8 cellular contexts compared by ENCODE assay signal in the genomic region with DNA sequence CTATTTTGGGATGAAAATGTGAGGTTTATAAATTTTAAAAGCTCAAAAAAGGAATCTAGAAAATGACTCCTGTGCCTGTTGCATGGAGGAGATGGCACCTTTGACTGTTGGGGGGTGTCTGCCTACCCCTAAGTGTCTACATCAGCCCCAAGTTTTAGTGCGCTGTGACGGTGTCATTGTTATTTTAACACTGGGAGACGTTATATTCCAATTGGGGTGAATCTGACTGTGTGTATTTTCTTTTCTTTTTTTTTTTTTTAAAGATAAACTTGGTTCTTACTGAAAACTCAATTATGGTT. TPM values are rescaled to one million over a fixed set of nuclear protein-coding genes. Genes with fewer than 3 reads are reported as not detected.
A peak's percentile ranks its signal among the peaks of the same experiment; 100 is the strongest.
DNase-seq lines count a peak whose midpoint lies in the region; ATAC-seq and TF ChIP-seq lines count a peak whose summit lies in the region.

No MANE protein-coding gene starts in this region.

- H3K4me3 ChIP-seq in fibroblast of villous mesenchyme (ENCODE audit: low read depth, low read length): peak overlapping the region; percentile 60

- peak overlapping the region; percentile 95 for H3K27ac Mint-ChIP-seq in activated CD8-positive, alpha-beta T cell treated with anti-CD3 and anti-CD28 coated beads, Interleukin-2, amount 10 ng/mL, durations not matched to agents 7 days and 5 days

- no peaks in the 10 kb centered on the region for H3K27me3 Mint-ChIP-seq in activated T-cell treated with anti-CD3 and anti-CD28 coated beads, Interleukin-2, amount 50 U/mL, for 4 hours (ENCODE audit: low read depth)
- H3K27me3 Mint-ChIP-seq in activated CD8-positive, alpha-beta T cell treated with anti-CD3 and anti-CD28 coated beads, Interleukin-2, amount 10 ng/mL, durations not matched to agents 7 days and 5 days (ENCODE audit: low read depth): no peaks in the 10 kb centered on the region

- peaks cover 64% of the 10 kb centered on the region for H3K4me1 Mint-ChIP-seq in activated T-cell treated with anti-CD3 and anti-CD28 coated beads, Interleukin-2, amount 50 U/mL, for 4 hours (ENCODE audit: low read depth)
- peaks cover 64% of the 10 kb centered on the region for H3K4me1 Mint-ChIP-seq in activated CD8-positive, alpha-beta T cell treated with anti-CD3 and anti-CD28 coated beads, Interleukin-2, amount 10 ng/mL, durations not matched to agents 7 days and 5 days (ENCODE audit: low read depth)

- H3K36me3 Mint-ChIP-seq in activated T-cell treated with anti-CD3 and anti-CD28 coated beads, Interleukin-2, amount 50 U/mL, for 4 hours (ENCODE audit: insufficient read depth): peaks cover 34% of the 10 kb centered on the region
- H3K36me3 Mint-ChIP-seq in activated CD8-positive, alpha-beta T cell treated with anti-CD3 and anti-CD28 coated beads, Interleukin-2, amount 10 ng/mL, durations not matched to agents 7 days and 5 days (ENCODE audit: low read depth): peaks cover 39% of the 10 kb centered on the region

- no peak for TF ChIP-seq CTCF in fibroblast of villous mesenchyme (IDR thresholded peaks at IDR 0.05; ENCODE audit: insufficient read depth, low read depth, low read length)

- DNase-seq in activated T-cell treated with anti-CD3 and anti-CD28 coated beads, Interleukin-2, amount 50 U/mL, for 4 hours: no peak
- DNase-seq in activated T-cell treated with anti-CD3 and anti-CD28 coated beads for 4 hours (no peak), fibroblast of villous mesenchyme (ENCODE audit: low read depth) (no peak), SW 1271 (lab: John Stamatoyannopoulos, UW) (no peak)
- DNase-seq in activated CD8-positive, alpha-beta T cell treated with anti-CD3 and anti-CD28 coated beads, Interleukin-2, amount 10 ng/mL, durations not matched to agents 7 days and 5 days: peak; percentile 38

- no peaks in the 10 kb centered on the region for H3K9me3 Mint-ChIP-seq in activated T-cell treated with anti-CD3 and anti-CD28 coated beads, Interleukin-2, amount 50 U/mL, for 4 hours
- H3K9me3 Mint-ChIP-seq in activated CD8-positive, alpha-beta T cell treated with anti-CD3 and anti-CD28 coated beads, Interleukin-2, amount 10 ng/mL, durations not matched to agents 7 days and 5 days (ENCODE audit: insufficient read depth): no peaks in the 10 kb centered on the region

- peak overlapping the region; percentile 25 for H3K27ac ChIP-seq in temporal lobe (ENCODE audit: low read depth, low read length)

- CTCF ChIA-PET in activated CD8-positive, alpha-beta T cell treated with anti-CD3 and anti-CD28 coated beads, Interleukin-2, amount 10 ng/mL, durations not matched to agents 7 days and 5 days (lab: Charles Lee): interaction anchor here (1.0 to 7.6 kb wide), 5 partner anchors 12 to 99 kb away, joined by 3 to 52 read pairs (median 6); no protein-coding TSS in a partner anchor

- POLR2A ChIA-PET in activated CD8-positive, alpha-beta T cell treated with anti-CD3 and anti-CD28 coated beads, Interleukin-2, amount 10 ng/mL, durations not matched to agents 7 days and 5 days (lab: Charles Lee): interaction anchor here (0.6 to 6.1 kb wide), 19 partner anchors 9 to 140 kb away, joined by 3 to 49 read pairs (median 5); no protein-coding TSS in a partner anchor

- H3K4me3 Mint-ChIP-seq in activated T-cell treated with anti-CD3 and anti-CD28 coated beads, Interleukin-2, amount 50 U/mL, for 4 hours: peak overlapping the region; percentile 98
- peak overlapping the region; percentile 82 for H3K4me3 Mint-ChIP-seq in activated CD8-positive, alpha-beta T cell treated with anti-CD3 and anti-CD28 coated beads, Interleukin-2, amount 10 ng/mL, durations not matched to agents 7 days and 5 days

- no peak for ATAC-seq in activated T-cell treated with anti-CD3 and anti-CD28 coated beads, Interleukin-2, amount 50 U/mL, for 4 hours
- ATAC-seq in activated CD8-positive, alpha-beta T cell treated with anti-CD3 and anti-CD28 coated beads, Interleukin-2, amount 10 ng/mL, durations not matched to agents 7 days and 5 days: no peak
- ATAC-seq in GM19035 (IDR thresholded peaks at IDR 0.05; ENCODE audit: unreplicated experiment): no peak
- ATAC-seq in GM19328 (IDR thresholded peaks at IDR 0.05; ENCODE audit: unreplicated experiment): no peak

RNA-seq across cellular contexts. Expression of a gene that starts 0.5 kb away (rescaled TPM):
- 100 to 1,000 TPM; 455 to 725 (median 567) TPM for total RNA-seq in activated T-cell treated with anti-CD3 and anti-CD28 coated beads, Interleukin-2, amount 50 U/mL, for 4 hours
- 100 to 1,000 TPM; 166 to 168 TPM for total RNA-seq in activated CD8-positive, alpha-beta T cell treated with anti-CD3 and anti-CD28 coated beads, Interleukin-2, amount 10 ng/mL, durations not matched to agents 7 days and 5 days
- total RNA-seq in fibroblast of villous mesenchyme: 112 and 221 TPM in 2 replicates
- total RNA-seq in temporal lobe: 16.2 TPM

RNA-seq across cellular contexts. Expression of a gene that starts 35.6 kb away (rescaled TPM):
- 10 to 100 TPM; 25.9 to 30.5 (median 29.9) TPM for total RNA-seq in activated T-cell treated with anti-CD3 and anti-CD28 coated beads, Interleukin-2, amount 50 U/mL, for 4 hours
- 10 to 100 TPM; 53.6 to 61.9 TPM for total RNA-seq in activated CD8-positive, alpha-beta T cell treated with anti-CD3 and anti-CD28 coated beads, Interleukin-2, amount 10 ng/mL, durations not matched to agents 7 days and 5 days
- total RNA-seq in fibroblast of villous mesenchyme: 24.8 and 38.9 TPM in 2 replicates
- total RNA-seq in temporal lobe: 60.7 TPM
